Comparison of ENCODE assay signal across 30 cellular contexts in the genomic region with DNA sequence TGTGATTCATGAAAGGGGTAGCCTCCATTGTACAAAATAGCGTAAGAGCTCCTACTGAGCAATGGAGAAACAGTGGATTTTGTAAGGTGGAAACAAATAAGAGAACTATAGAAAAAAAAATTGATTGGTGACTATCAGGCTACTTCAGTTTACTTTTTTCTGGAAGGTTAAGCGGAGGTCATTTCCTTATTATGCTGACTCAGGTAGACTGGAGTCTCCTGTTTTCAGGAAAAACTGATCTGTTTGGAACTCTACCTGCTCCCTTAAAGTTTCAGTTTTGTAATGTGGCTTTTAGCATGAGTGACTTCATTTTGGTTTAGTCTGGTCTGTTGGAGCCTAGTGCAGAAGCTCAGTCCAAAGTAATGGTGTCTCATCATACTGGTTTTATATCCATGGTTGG.
"Had no signal": no experiment of that assay in that cellular context is flagged by ENCODE, and none has a peak within 500 bp of the region (broad histone marks: within the 10 kb centered on the region; RNA-seq: fewer than 3 reads in every experiment).

No MANE protein-coding gene starts in this region.

- H3K27ac ChIP-seq: ascending aorta, brain microvascular endothelial cell, gastrocnemius medialis, pancreas, psoas muscle, stomach, suprapubic skin, tibial artery, VCaP had no signal

- H3K27me3 ChIP-seq: ascending aorta, brain microvascular endothelial cell, gastrocnemius medialis, pancreas, stomach, suprapubic skin, tibial artery had no signal

- H3K4me2 ChIP-seq: smooth muscle cell had no signal

- H3K27me3 Mint-ChIP-seq: activated naive CD8-positive, alpha-beta T cell treated with anti-CD3 and anti-CD28 coated beads, Interleukin-2, amount 10 ng/mL, durations not matched to agents 7 days and 5 days; effector memory CD8-positive, alpha-beta T cell; stimulated activated naive B cell treated with anti-CD40 and anti-IgM and Interleukin-4, amounts not matched to agents 10 μg/mL and 1 μg/mL and 100 μg/mL, for 72 hours had no signal

- ATAC-seq: activated CD4-positive, CD25-positive, alpha-beta regulatory T cell treated with anti-CD3 and anti-CD28 coated beads, Interleukin-2, amount 50 U/mL, for 24 hours; effector memory CD8-positive, alpha-beta T cell; gastrocnemius medialis; left colon; pancreas; psoas muscle; stimulated activated naive B cell treated with anti-CD40 and anti-IgM and Interleukin-4, amounts not matched to agents 10 μg/mL and 1 μg/mL and 100 μg/mL, for 72 hours had no signal

- DNase-seq: activated CD4-positive, alpha-beta T cell treated with anti-CD3 and anti-CD28 coated beads for 48 hours; activated CD4-positive, alpha-beta T cell treated with anti-CD3 and anti-CD28 coated beads, Interleukin-2, amount 50 U/mL, for 48 hours; activated CD8-positive, alpha-beta memory T cell treated with anti-CD3 and anti-CD28 coated beads for 24 hours; activated effector memory CD4-positive, alpha-beta T cell treated with anti-CD3 and anti-CD28 coated beads, Interleukin-2, amount 50 U/mL, for 16 hours; activated naive CD4-positive, alpha-beta T cell treated with anti-CD3 and anti-CD28 coated beads, Interleukin-2, amount 10 ng/mL, durations not matched to agents 7 days and 5 days; activated naive CD8-positive, alpha-beta T cell treated with anti-CD3 and anti-CD28 coated beads, Interleukin-2, amount 10 ng/mL, durations not matched to agents 7 days and 5 days; brain microvascular endothelial cell; cortex of kidney; effector memory CD8-positive, alpha-beta T cell; erythroblast; gastrocnemius medialis; glutamatergic neuron; kidney; left colon; mammary epithelial cell; nephron progenitor cell; nucleus accumbens; pancreas; psoas muscle; stimulated activated CD4-positive, alpha-beta T cell treated with anti-CD3 and anti-CD28 coated beads, Interleukin-1b, Interleukin-23, amount 100 ng/mL, for 48 hours; stimulated activated naive B cell treated with anti-CD40 and anti-IgM and Interleukin-4, amounts not matched to agents 10 μg/mL and 1 μg/mL and 100 μg/mL, for 72 hours; stomach; tibial artery had no signal

- H3K9me3 ChIP-seq: gastrocnemius medialis, pancreas, psoas muscle, tibial artery had no signal

- FAIRE-seq: kidney, pancreas, TTC549 had no signal

- H3K4me3 Mint-ChIP-seq: activated naive CD4-positive, alpha-beta T cell treated with anti-CD3 and anti-CD28 coated beads, Interleukin-2, amount 10 ng/mL, durations not matched to agents 7 days and 5 days; activated naive CD8-positive, alpha-beta T cell treated with anti-CD3 and anti-CD28 coated beads, Interleukin-2, amount 10 ng/mL, durations not matched to agents 7 days and 5 days; activated T-helper 1 cell treated with anti-CD3 and anti-CD28 coated beads, Interleukin-12 subunit alpha, Interleukin-12 subunit beta, Interleukin-2, Interleukin-4 antibody, amounts not matched to agents 30 ng/mL and 10 ng/mL and 1 ng/mL, durations not matched to agents 14 hours and 24 hours and 36 hours; effector memory CD8-positive, alpha-beta T cell; stimulated activated naive B cell treated with anti-CD40 and anti-IgM and Interleukin-4, amounts not matched to agents 10 μg/mL and 1 μg/mL and 100 μg/mL, for 72 hours had no signal

- H3K4me3 ChIP-seq: ascending aorta, gastrocnemius medialis, pancreas, psoas muscle, smooth muscle cell, stomach, suprapubic skin, tibial artery had no signal

- H3K9me3 Mint-ChIP-seq: effector memory CD8-positive, alpha-beta T cell; stimulated activated naive B cell treated with anti-CD40 and anti-IgM and Interleukin-4, amounts not matched to agents 10 μg/mL and 1 μg/mL and 100 μg/mL, for 72 hours had no signal

- H3K27ac Mint-ChIP-seq: activated naive CD4-positive, alpha-beta T cell treated with anti-CD3 and anti-CD28 coated beads, Interleukin-2, amount 10 ng/mL, durations not matched to agents 7 days and 5 days; activated naive CD8-positive, alpha-beta T cell treated with anti-CD3 and anti-CD28 coated beads, Interleukin-2, amount 10 ng/mL, durations not matched to agents 7 days and 5 days; activated T-helper 1 cell treated with anti-CD3 and anti-CD28 coated beads, Interleukin-12 subunit alpha, Interleukin-12 subunit beta, Interleukin-2, Interleukin-4 antibody, amounts not matched to agents 30 ng/mL and 10 ng/mL and 1 ng/mL, durations not matched to agents 14 hours and 24 hours and 36 hours; effector memory CD8-positive, alpha-beta T cell; nephron progenitor cell; stimulated activated naive B cell treated with anti-CD40 and anti-IgM and Interleukin-4, amounts not matched to agents 10 μg/mL and 1 μg/mL and 100 μg/mL, for 72 hours had no signal

- H3K36me3 ChIP-seq: brain microvascular endothelial cell, pancreas had no signal
